In genomic region chr7:159098424-159098786, GRCh38 we compare ENCODE assay signal across 23 cellular contexts. TPM values are rescaled to one million over a fixed set of nuclear protein-coding genes. Genes with fewer than 3 reads are reported as not detected.
DNase-seq lines count a peak whose midpoint lies in the region; ATAC-seq and TF ChIP-seq lines count a peak whose summit lies in the region.
"Had no signal": no experiment of that assay in that cellular context is flagged by ENCODE, and none has a peak within 500 bp of the region (broad histone marks: within the 10 kb centered on the region; RNA-seq: fewer than 3 reads in every experiment).

No MANE protein-coding gene starts in this region.

- 48 to 62% methylated on average over 6 of the region's 6 CpGs for WGBS in aorta, 2 donors

- CTCF ChIA-PET in RWPE1 (lab: Yijun Ruan, JAX), result no interaction called here

- H3K36me3 ChIP-seq in left ventricle myocardium inferior (peaks cover 8% of the 10 kb centered on the region), rectal smooth muscle tissue (ENCODE audit: control insufficient read depth, insufficient read depth, low read length) (no peaks in the 10 kb centered on the region), aorta (ENCODE audit: control insufficient read depth in 1 of 2, insufficient read depth in 2 of 2, low read length in 1 of 2) (no peaks in the 10 kb centered on the region)
- H3K36me3 ChIP-seq: brain microvascular endothelial cell, HAP-1, left lung had no signal

- POLR2A ChIA-PET in RWPE1 (lab: Yijun Ruan, JAX; ENCODE audit: low non-redundant PET), result no interaction called here

- peak; percentile 74 for DNase-seq in cardiac septum (ENCODE audit: low spot score)
- DNase-seq in left cardiac atrium, result no peak
- no peak for DNase-seq in left ventricle myocardium inferior
- peak in 1 of 2 donors; percentile 59 for DNase-seq in aorta
- no peak for DNase-seq in activated gamma-delta T cell treated with Interleukin-2 at 50 U/mL for 16 hours
- DNase-seq in germinal center (ENCODE audit: low spot score), result no peak
- DNase-seq in RWPE1 (ENCODE audit: low spot score), result no peak
- DNase-seq: ACHN; activated B cell treated with CpG ODN at 0.5 μM for 24 hours; activated CD8-positive, alpha-beta T cell treated with anti-CD3 and anti-CD28 coated beads, Interleukin-2, amount 10 ng/mL, durations not matched to agents 7 days and 5 days; activated naive CD8-positive, alpha-beta T cell treated with anti-CD3 and anti-CD28 coated beads, Interleukin-2, amount 10 ng/mL, durations not matched to agents 7 days and 5 days; brain microvascular endothelial cell; GDM1; NCI-H1417; NCI-H774; stimulated activated CD4-positive, alpha-beta T cell treated with anti-CD3 and anti-CD28 coated beads, Interleukin-2, amount 100 ng/mL, for 48 hours had no signal

- ATAC-seq in left cardiac atrium (no peak), aorta (ENCODE audit: low FRiP score) (no peak)
- ATAC-seq: activated CD8-positive, alpha-beta T cell treated with anti-CD3 and anti-CD28 coated beads, Interleukin-2, amount 10 ng/mL, durations not matched to agents 7 days and 5 days had no signal

- intact Hi-C loops in cardiac septum (cut with DNase I) (loop anchor here (5.0 kb wide), 2 partner anchors 44 to 86 kb away; partner anchors contain the start of gene VIPR2), left cardiac atrium (cut with DNase I) (no loop called here), left ventricle myocardium inferior (cut with micrococcal nuclease) (no loop called here), aorta (cut with DNase I) (loop anchor here (2.0 to 10.0 kb wide), 3 partner anchors 44 to 314 kb away; partner anchors contain the start of gene VIPR2 (in 2 of the 2))

- no peak overlapping the region for H3K9ac ChIP-seq in rectal smooth muscle tissue (ENCODE audit: low read length)

- TF ChIP-seq CTCF in left ventricle myocardium inferior (IDR thresholded peaks at IDR 0.05; ENCODE audit: borderline replicate concordance) (no peak), RWPE1 (conservative IDR thresholded peaks at IDR 0.05; ENCODE audit: low read depth) (no peak)

- H3K27me3 ChIP-seq in left ventricle myocardium inferior (ENCODE audit: low read depth), result no peaks in the 10 kb centered on the region
- H3K27me3 ChIP-seq in rectal smooth muscle tissue (ENCODE audit: control insufficient read depth, insufficient read depth, low read length), result no peaks in the 10 kb centered on the region
- H3K27me3 ChIP-seq in aorta (ENCODE audit: control insufficient read depth in 1 of 2, insufficient read depth in 2 of 2, low read length in 1 of 2), result no peaks in the 10 kb centered on the region
- H3K27me3 ChIP-seq: brain microvascular endothelial cell, left lung had no signal

- peak overlapping the region; percentile 98 for H3K27ac ChIP-seq in left ventricle myocardium inferior (replicated peaks)
- H3K27ac ChIP-seq in rectal smooth muscle tissue (ENCODE audit: low read depth, low read length), result peak overlapping the region; percentile 77
- peak overlapping the region; percentile 88 to 99 for H3K27ac ChIP-seq in aorta (ENCODE audit: low read depth in 1 of 2, low read length in 2 of 2)
- no peak overlapping the region for H3K27ac ChIP-seq in RWPE1
- H3K27ac ChIP-seq: brain microvascular endothelial cell, epithelial cell of prostate, left lung had no signal

- H3K4me3 ChIP-seq in left ventricle myocardium inferior (peak overlapping the region; percentile 32), rectal smooth muscle tissue (ENCODE audit: low read length) (no peak overlapping the region), aorta (ENCODE audit: low read length in 2 of 2) (no peak overlapping the region)
- H3K4me3 ChIP-seq: HAP-1, left lung had no signal

- H3K9me3 ChIP-seq in left ventricle myocardium inferior (replicated peaks), result no peaks in the 10 kb centered on the region
- no peaks in the 10 kb centered on the region for H3K9me3 ChIP-seq in aorta (ENCODE audit: control insufficient read depth, low read length)
- H3K9me3 ChIP-seq: HAP-1 had no signal

- H3K4me1 ChIP-seq in left ventricle myocardium inferior (peaks cover 56% of the 10 kb centered on the region), rectal smooth muscle tissue (ENCODE audit: control insufficient read depth, insufficient read depth, low read length) (peaks cover 20% of the 10 kb centered on the region), aorta (ENCODE audit: control insufficient read depth in 1 of 2, insufficient read depth in 2 of 2, low read length in 2 of 2) (peaks cover 0 to 2% of the 10 kb centered on the region in 2 donors)
- H3K4me1 ChIP-seq: HAP-1, left lung had no signal

RNA-seq across cellular contexts. Expression of gene VIPR2, which starts 46.3 kb away (rescaled TPM):
- 23.2 TPM for total RNA-seq in cardiac septum
- total RNA-seq in left cardiac atrium, result 1 to 10 TPM; 6.3 to 8.5 TPM
- 17.5 TPM for total RNA-seq in left ventricle myocardium inferior
- total RNA-seq in aorta, result 10 to 100 TPM; 10.4 to 12.6 TPM
- 10 to 100 TPM in 1 of 2 donors, 1 to 10 TPM in 1; 3.3 to 14.1 TPM for polyA plus RNA-seq in aorta
- total RNA-seq: activated B cell treated with CpG ODN at 0.5 μM for 24 hours; activated CD8-positive, alpha-beta T cell treated with anti-CD3 and anti-CD28 coated beads, Interleukin-2, amount 10 ng/mL, durations not matched to agents 7 days and 5 days; dermis microvascular lymphatic vessel endothelial cell; glomerular endothelial cell; SK-MEL-5 had no signal

Comparison
In these comparisons a context has a peak if more than half of its experiments do, and no peak if none do; other contexts are left out.
1. intact Hi-C loops: an anchor here in cardiac septum (5.0 kb wide) and aorta (2.0 to 10.0 kb wide); none called in left cardiac atrium and left ventricle myocardium inferior.